In the genomic region with DNA sequence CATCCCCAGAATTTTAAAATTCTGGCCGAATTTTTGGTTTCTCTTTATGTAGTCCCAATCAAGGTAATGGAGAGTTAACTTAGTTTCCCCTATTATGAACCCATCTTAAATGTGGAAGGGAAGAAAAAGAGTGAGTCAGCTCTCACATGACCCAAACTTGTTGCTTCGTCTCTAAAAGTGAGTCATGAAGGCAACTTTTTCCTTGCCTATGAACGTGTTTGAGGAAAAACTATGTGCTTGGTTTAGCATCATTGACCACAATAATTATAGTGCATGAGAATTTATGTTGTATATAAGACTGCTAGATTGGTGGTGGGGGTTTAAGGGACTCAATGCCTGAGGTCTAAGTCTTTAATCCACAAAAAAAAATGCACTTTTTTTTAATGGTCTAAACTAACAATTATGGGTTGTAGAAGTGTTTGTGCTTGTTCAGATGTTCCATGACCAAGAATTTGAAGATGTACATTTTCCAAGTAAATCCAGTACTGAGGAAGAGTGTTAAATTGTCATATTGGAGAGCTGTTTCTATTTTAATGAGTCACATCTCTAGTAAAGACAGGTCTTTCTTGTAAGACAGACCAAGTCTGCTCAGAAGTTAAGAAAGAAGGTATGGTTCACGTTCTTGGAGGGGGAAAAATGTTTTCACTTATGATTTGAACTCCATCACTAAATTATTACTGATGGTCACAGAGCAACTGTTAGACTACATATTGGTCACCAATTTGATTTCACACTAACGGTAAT, we compare ENCODE assay signal across 11 cellular contexts.
A peak's percentile ranks its signal among the peaks of the same experiment; 100 is the strongest.
DNase-seq lines count a peak whose midpoint lies in the region; ATAC-seq and TF ChIP-seq lines count a peak whose summit lies in the region.
"Had no signal": no experiment of that assay in that cellular context is flagged by ENCODE, and none has a peak within 500 bp of the region (broad histone marks: within the 10 kb centered on the region; RNA-seq: fewer than 3 reads in every experiment).

No MANE protein-coding gene starts in this region.

- H3K27ac ChIP-seq in PC-3 (ENCODE audit: low read length) (no peak overlapping the region), epithelial cell of prostate (peak overlapping the region; percentile 77)
- H3K27ac ChIP-seq: heart left ventricle had no signal

- CTCF ChIA-PET in PC-3 (lab: Charles Lee) (no interaction called here), GM10248 (lab: Yijun Ruan, JAX) (interaction anchor here (0.9 to 1.0 kb wide), 2 partner anchors 16 to 20 kb away, joined by 3 read pairs; no protein-coding TSS in a partner anchor)

- no TSS peak for BruUV-seq in PC-3 (replicated peaks; lab: Mats Ljungman, UMichigan)

- H4K20me1 ChIP-seq in PC-3 (ENCODE audit: low read length): no peaks in the 10 kb centered on the region

- H2AFZ ChIP-seq in PC-3 (ENCODE audit: low read length): no peak overlapping the region

- H3K27me3 ChIP-seq in PC-3 (ENCODE audit: low read length): no peaks in the 10 kb centered on the region
- H3K27me3 ChIP-seq: heart left ventricle had no signal

- H3K9ac ChIP-seq in PC-3 (ENCODE audit: low read length): no peak overlapping the region

- no peak overlapping the region for H3K4me2 ChIP-seq in PC-3 (ENCODE audit: low read length)

- no peak for ATAC-seq in PC-3
- no peak for ATAC-seq in GM19455 (IDR thresholded peaks at IDR 0.05; ENCODE audit: unreplicated experiment)

- H3F3A ChIP-seq in PC-3 (ENCODE audit: low read length, unreplicated experiment): no peaks in the 10 kb centered on the region

- DNase-seq in GM04504 (ENCODE audit: low read depth) (peak; percentile 81), PC-3 (peak; percentile 75), epithelial cell of prostate (ENCODE audit: low read depth, low spot score) (peak; percentile 80), retinal pigment epithelial cell (ENCODE audit: low read depth) (peak; percentile 86), NCI-H1436 treated with DMSO at 0.1 percent for 48 hours (lab: John Stamatoyannopoulos, UW) (no peak), GM10248 (ENCODE audit: extremely low spot score) (no peak), NCI-H1048 (lab: John Stamatoyannopoulos, UW) (no peak)
- DNase-seq: heart left ventricle, natural killer cell, NCI-H2227 treated with DMSO at 0.1 percent for 48 hours had no signal

- TF ChIP-seq CTCF in PC-3 (conservative IDR thresholded peaks at IDR 0.05; ENCODE audit: low read depth, low read length): no peak
- TF ChIP-seq CTCF in retinal pigment epithelial cell (conservative IDR thresholded peaks at IDR 0.05; ENCODE audit: low read depth, low read length): no peak
- TF ChIP-seq CTCF in GM10248 (IDR thresholded peaks at IDR 0.05; ENCODE audit: control extremely low read depth, extremely low read depth, low read depth, missing control alignments): no peak

- H3K79me2 ChIP-seq in PC-3 (ENCODE audit: low read length): no peaks in the 10 kb centered on the region

- POLR2A ChIA-PET in PC-3 (lab: Charles Lee; ENCODE audit: unreplicated experiment) (no interaction called here), GM10248 (lab: Yijun Ruan, JAX) (no interaction called here)

- H3K4me1 ChIP-seq in PC-3 (ENCODE audit: insufficient read depth, low read length): peaks cover 12% of the 10 kb centered on the region

- intact Hi-C loops in PC-3 (cut with micrococcal nuclease): no loop called here

- no peak overlapping the region for H3K4me3 ChIP-seq in PC-3 (ENCODE audit: low read length)
- H3K4me3 ChIP-seq in retinal pigment epithelial cell (ENCODE audit: low read length): no peak overlapping the region
- H3K4me3 ChIP-seq: heart left ventricle had no signal

- H3K9me3 ChIP-seq in PC-3 (ENCODE audit: low read length): no peaks in the 10 kb centered on the region

- H3K9me2 ChIP-seq in PC-3 (replicated peaks; ENCODE audit: low read length): no peaks in the 10 kb centered on the region

- H3K36me3 ChIP-seq in PC-3 (ENCODE audit: low read depth, low read length): no peaks in the 10 kb centered on the region
- H3K36me3 ChIP-seq: heart left ventricle had no signal

Comparison
In these comparisons a context has a peak if more than half of its experiments do, and no peak if none do; other contexts are left out.
1. DNase-seq: peak in GM04504 (single experiment), PC-3 (single experiment), epithelial cell of prostate (single experiment) and retinal pigment epithelial cell (single experiment); none in NCI-H1436 treated with DMSO at 0.1 percent for 48 hours (single experiment), GM10248 (single experiment) and NCI-H1048 (single experiment).